8 cellular contexts compared by ENCODE assay signal in the genomic region with DNA sequence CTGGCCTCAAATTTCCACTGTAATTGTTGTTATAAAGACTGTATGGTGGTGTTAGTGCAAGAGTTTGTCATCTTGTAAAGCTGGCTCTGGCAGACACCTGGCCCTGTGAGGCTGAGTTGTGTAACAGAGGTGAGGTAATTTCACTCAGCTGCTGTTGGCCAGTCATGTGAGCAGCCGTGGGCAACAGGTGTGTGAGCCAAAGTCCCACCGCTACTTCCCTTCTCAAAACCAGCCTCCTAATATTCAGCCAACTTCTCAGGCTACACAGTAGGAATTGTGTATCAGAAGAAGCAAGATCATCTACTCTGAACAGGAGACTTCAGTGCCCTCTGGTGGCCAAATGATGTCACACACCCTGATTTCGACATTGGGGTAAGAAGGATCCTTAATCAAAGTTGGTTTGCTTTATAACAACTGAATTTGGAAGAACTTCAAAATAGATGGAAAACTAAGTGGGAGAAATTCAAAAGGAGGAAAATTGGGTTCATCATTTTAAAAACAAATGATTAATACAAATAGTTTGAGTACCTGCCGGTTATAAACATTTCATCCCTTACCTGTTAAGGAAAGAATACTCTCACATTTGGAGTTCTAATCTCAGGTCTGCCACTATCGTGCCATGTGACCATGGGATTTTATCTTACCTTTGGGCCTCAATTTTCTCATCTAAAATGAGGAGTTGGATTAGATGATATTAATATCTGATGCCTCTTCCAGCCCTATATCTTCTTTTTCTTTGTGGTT. TPM values are rescaled to one million over a fixed set of nuclear protein-coding genes. Genes with fewer than 3 reads are reported as not detected.
A peak's percentile ranks its signal among the peaks of the same experiment; 100 is the strongest.
DNase-seq lines count a peak whose midpoint lies in the region; ATAC-seq and TF ChIP-seq lines count a peak whose summit lies in the region.

No MANE protein-coding gene starts in this region.

- H3K36me3 ChIP-seq in Peyer's patch (no peaks in the 10 kb centered on the region), thoracic aorta (no peaks in the 10 kb centered on the region)

- H3K27ac ChIP-seq in Peyer's patch: no peak overlapping the region
- H3K27ac ChIP-seq in thoracic aorta: no peak overlapping the region

- no peak for TF ChIP-seq POLR2A in Peyer's patch (IDR thresholded peaks at IDR 0.05)

- ATAC-seq in omental fat pad (ENCODE audit: low FRiP score): peak; percentile 5
- ATAC-seq in thoracic aorta (ENCODE audit: insufficient number of reproducible peaks, low FRiP score, low read depth): no peak
- no peak for ATAC-seq in GM21737 (IDR thresholded peaks at IDR 0.05; ENCODE audit: unreplicated experiment)

- H3K4me1 ChIP-seq in Peyer's patch (peaks cover 0 to 9% (median 3%) of the 10 kb centered on the region in 4 donors), thoracic aorta (ENCODE audit: control insufficient read depth in 1 of 2, low read depth in 2 of 2) (peaks cover 6 to 19% of the 10 kb centered on the region in 2 donors)

- no peak overlapping the region for H3K4me3 ChIP-seq in Peyer's patch
- no peak overlapping the region for H3K4me3 ChIP-seq in thoracic aorta

- H3K27me3 ChIP-seq in Peyer's patch: no peaks in the 10 kb centered on the region
- no peaks in the 10 kb centered on the region for H3K27me3 ChIP-seq in thoracic aorta (replicated peaks; ENCODE audit: insufficient read depth)

- H3K9me3 ChIP-seq in Peyer's patch (no peaks in the 10 kb centered on the region), thoracic aorta (no peaks in the 10 kb centered on the region)

- in situ Hi-C loops in KBM-7 (cut with MboI; ENCODE audit: low pct_unique_long_range_greater_than_20kb, low sequenced_read_pairs): no loop called here

- TF ChIP-seq CTCF in Peyer's patch (IDR thresholded peaks at IDR 0.05): peak; percentile 85 to 97 (median 88)
- TF ChIP-seq CTCF in omental fat pad (IDR thresholded peaks at IDR 0.05): peak in 2 of 3 donors; percentile 17 to 90
- TF ChIP-seq CTCF in thoracic aorta (IDR thresholded peaks at IDR 0.05): peak; percentile 85

- DNase-seq in EL (peak; percentile 71), KBM-7 (peak; percentile 80), Peyer's patch (peak; percentile 59 to 94 (median 85)), activated T-helper 1 cell treated with Interleukin-2 at 50 U/mL for 16 hours (ENCODE audit: low read depth) (peak; percentile 53), fibroblast of the conjunctiva (ENCODE audit: low read depth) (peak; percentile 57), omental fat pad (ENCODE audit: low spot score) (peak; percentile 80), thoracic aorta (ENCODE audit: low spot score) (peak; percentile 65)

RNA-seq across cellular contexts. Expression of a gene that starts 2.6 kb away (rescaled TPM):
- total RNA-seq in Peyer's patch (10 to 100 TPM; 50.3 to 80.3 (median 67.6) TPM), omental fat pad (100 to 1,000 TPM; 247 to 294 (median 285) TPM), thoracic aorta (100 to 1,000 TPM; 187 to 266 TPM)

RNA-seq across cellular contexts. Expression of a gene that starts 37.8 kb away (rescaled TPM):
- total RNA-seq in Peyer's patch (1 to 10 TPM in 3 of 4 donors, not detected in 1; 1.9 to 7.4 (median 3.9) TPM), omental fat pad (1 to 10 TPM; 2.0 to 4.7 (median 2.6) TPM), thoracic aorta (1 to 10 TPM; 1.6 to 8.5 TPM)
